Comparison of ENCODE assay signal across 18 cellular contexts in the genomic region with DNA sequence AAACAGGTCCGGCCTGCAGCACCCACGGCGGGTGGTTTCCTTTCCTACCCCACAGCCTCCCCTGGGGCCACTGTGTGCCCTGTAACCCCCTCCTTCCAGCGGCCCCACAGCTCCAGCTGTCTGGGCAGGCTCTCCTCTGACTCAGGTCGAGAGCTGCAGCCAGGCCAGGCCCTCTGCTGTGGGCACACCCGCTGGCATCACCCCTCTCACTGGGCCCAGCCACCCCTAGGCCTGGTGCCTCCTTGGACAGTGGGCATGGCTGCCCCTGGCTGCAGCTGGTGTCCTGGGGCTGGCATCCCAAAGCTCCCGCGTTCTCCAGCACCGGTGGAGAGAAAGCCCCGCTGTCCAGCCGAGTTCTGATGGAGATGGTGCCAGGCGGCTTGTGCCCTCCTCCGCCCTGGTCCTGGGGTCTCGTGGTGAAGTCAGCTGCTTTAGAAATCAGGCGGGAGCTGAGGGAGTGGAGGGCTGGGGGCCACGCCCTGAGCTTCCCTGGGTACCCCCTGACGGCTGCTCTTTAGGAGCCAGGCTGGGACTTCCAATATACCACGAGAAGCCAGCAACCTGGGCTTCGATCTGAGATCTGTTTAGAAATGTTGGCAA.
DNase-seq lines count a peak whose midpoint lies in the region; ATAC-seq and TF ChIP-seq lines count a peak whose summit lies in the region.
"Had no signal": no experiment of that assay in that cellular context is flagged by ENCODE, and none has a peak within 500 bp of the region (broad histone marks: within the 10 kb centered on the region; RNA-seq: fewer than 3 reads in every experiment).

No MANE protein-coding gene starts in this region.

- no peak overlapping the region for H3T11ph ChIP-seq in H9 (ENCODE audit: low read length)

- no peaks in the 10 kb centered on the region for H3K9me3 ChIP-seq in H9 (ENCODE audit: control insufficient read depth, low read depth, low read length)

- H2AFZ ChIP-seq in H9 (ENCODE audit: low read length): no peak overlapping the region

- H3K79me2 ChIP-seq in H9 (ENCODE audit: insufficient read depth, low read length): no peaks in the 10 kb centered on the region

- DNase-seq in activated CD8-positive, alpha-beta memory T cell treated with anti-CD3 and anti-CD28 coated beads for 24 hours: peak; percentile 44
- DNase-seq in activated CD8-positive, alpha-beta memory T cell treated with anti-CD3 and anti-CD28 coated beads, Interleukin-2, amount 50 U/mL, for 4 hours: no peak
- DNase-seq in H9: peak; percentile 8
- DNase-seq in islet precursor cell: peak; percentile 43
- DNase-seq in posterior vena cava (ENCODE audit: low spot score): peak; percentile 66
- no peak for DNase-seq in putamen (ENCODE audit: low spot score)
- DNase-seq in T-helper 2 cell treated with Interferon-gamma antibody and Interleukin-4, amounts not matched to agents 5 μg/mL and 100 μg/mL, for 36 hours (ENCODE audit: low spot score): no peak
- DNase-seq: CD4-positive, alpha-beta memory T cell; GOT3; KBM-7; NCI-H1417 treated with DMSO at 0.1 percent for 48 hours; NCI-H2029; NCI-H345; NCI-H526; PC-3; RPMI8226 had no signal

- no peaks in the 10 kb centered on the region for H3K23me2 ChIP-seq in H9 (ENCODE audit: insufficient read length, low read depth, low read length, poor library complexity, severe bottlenecking)

- no peak overlapping the region for H2BK20ac ChIP-seq in H9 (ENCODE audit: low read depth, low read length, poor library complexity, severe bottlenecking)

- no peak overlapping the region for H4K91ac ChIP-seq in H9 (ENCODE audit: insufficient read length, low read depth, low read length)

- ATAC-seq in HG02610 (IDR thresholded peaks at IDR 0.05; ENCODE audit: unreplicated experiment): no peak
- ATAC-seq: PC-3 had no signal

- H3K27ac Mint-ChIP-seq in H9: no peak overlapping the region
- H3K27ac Mint-ChIP-seq in T-helper 2 cell treated with Interferon-gamma antibody and Interleukin-4, amounts not matched to agents 5 μg/mL and 100 μg/mL, for 36 hours: no peak overlapping the region
- H3K27ac Mint-ChIP-seq: CD4-positive, alpha-beta memory T cell had no signal

- H3K23ac ChIP-seq in H9 (ENCODE audit: insufficient read length, low read depth, low read length): no peak overlapping the region

- H3K9me3 Mint-ChIP-seq in H9: no peaks in the 10 kb centered on the region; a peak in 1 of 5 replicates
- peaks cover 6% of the 10 kb centered on the region for H3K9me3 Mint-ChIP-seq in T-helper 2 cell treated with Interferon-gamma antibody and Interleukin-4, amounts not matched to agents 5 μg/mL and 100 μg/mL, for 36 hours

- H3K4me2 ChIP-seq in H9 (ENCODE audit: insufficient read depth, insufficient read length, low read length): no peak overlapping the region

- 0 out of 2 replicates have a peak overlapping the region, but pooled peaks have one; percentile 25 for H3K14ac ChIP-seq in H9 (ENCODE audit: insufficient read depth, low read length)

- H3K27me3 ChIP-seq in H9 (ENCODE audit: insufficient read depth, low read length): no peaks in the 10 kb centered on the region

- no peak overlapping the region for H3K56ac ChIP-seq in H9 (ENCODE audit: insufficient read length, low read depth, low read length)

- H3K36me3 Mint-ChIP-seq in H9 (ENCODE audit: insufficient read depth in 1 of 3, low read depth in 3 of 3): no peaks in the 10 kb centered on the region
- H3K36me3 Mint-ChIP-seq in T-helper 2 cell treated with Interferon-gamma antibody and Interleukin-4, amounts not matched to agents 5 μg/mL and 100 μg/mL, for 36 hours (ENCODE audit: low read depth): no peaks in the 10 kb centered on the region
- H3K36me3 Mint-ChIP-seq: CD4-positive, alpha-beta memory T cell had no signal

- H2BK15ac ChIP-seq in H9 (ENCODE audit: low read depth, low read length): no peak overlapping the region

- H2BK12ac ChIP-seq in H9 (ENCODE audit: insufficient read length, low read depth, low read length): no peak overlapping the region

- H4K20me1 ChIP-seq in H9 (ENCODE audit: control insufficient read depth, insufficient read depth, insufficient read length): no peaks in the 10 kb centered on the region

- no CpG with 5 or more reads among the region's 19 CpGs for WGBS in H9 (ENCODE audit: extremely low coverage, insufficient read length, low lambda C conversion rate)

- H2BK5ac ChIP-seq in H9 (ENCODE audit: insufficient read length, low read length): no peak overlapping the region

- H3K27me3 Mint-ChIP-seq in H9 (ENCODE audit: low read depth): peaks cover 7% of the 10 kb centered on the region
- H3K27me3 Mint-ChIP-seq in T-helper 2 cell treated with Interferon-gamma antibody and Interleukin-4, amounts not matched to agents 5 μg/mL and 100 μg/mL, for 36 hours (ENCODE audit: low read depth): peaks cover 7% of the 10 kb centered on the region

- intact Hi-C loops in posterior vena cava (cut with DNase I): no loop called here

- H4K8ac ChIP-seq in H9 (replicated peaks; ENCODE audit: insufficient read length, low read depth, low read length): no peak overlapping the region

- no peak overlapping the region for H2BK120ac ChIP-seq in H9 (ENCODE audit: low read depth, low read length, poor library complexity, severe bottlenecking)

- H3K4me3 Mint-ChIP-seq in H9: no peak overlapping the region
- H3K4me3 Mint-ChIP-seq in T-helper 2 cell treated with Interferon-gamma antibody and Interleukin-4, amounts not matched to agents 5 μg/mL and 100 μg/mL, for 36 hours: no peak overlapping the region
- H3K4me3 Mint-ChIP-seq: CD4-positive, alpha-beta memory T cell had no signal

- no peaks in the 10 kb centered on the region for H3K4me1 Mint-ChIP-seq in H9
- H3K4me1 Mint-ChIP-seq in T-helper 2 cell treated with Interferon-gamma antibody and Interleukin-4, amounts not matched to agents 5 μg/mL and 100 μg/mL, for 36 hours (ENCODE audit: low read depth): no peaks in the 10 kb centered on the region

- no peaks in the 10 kb centered on the region for H3K79me1 ChIP-seq in H9 (ENCODE audit: insufficient read depth, low read depth, low read length, poor library complexity, severe bottlenecking)

- H4K5ac ChIP-seq in H9 (ENCODE audit: insufficient read length, low read depth, low read length): no peak overlapping the region

- H3K9ac ChIP-seq in H9 (ENCODE audit: extremely low read depth, insufficient read length, low read length): no peak overlapping the region

- no peak overlapping the region for H3K27ac ChIP-seq in H9 (ENCODE audit: insufficient read length, low read depth, low read length)
- H3K27ac ChIP-seq: 22Rv1 had no signal

- no peak overlapping the region for H3K4ac ChIP-seq in H9 (ENCODE audit: low read depth, low read length)

- no peaks in the 10 kb centered on the region for H3K4me1 ChIP-seq in H9 (ENCODE audit: insufficient read depth, low read length)

- TF ChIP-seq CTCF in H9 (conservative IDR thresholded peaks at IDR 0.05): no peak

- H3K18ac ChIP-seq in H9 (ENCODE audit: insufficient read length, low read depth, low read length): no peak overlapping the region

- no peak overlapping the region for H2AK5ac ChIP-seq in H9 (ENCODE audit: insufficient read length, low read length)

Comparison
In these comparisons a context has a peak if more than half of its experiments do, and no peak if none do; other contexts are left out.
1. DNase-seq: peak in activated CD8-positive, alpha-beta memory T cell treated with anti-CD3 and anti-CD28 coated beads for 24 hours (single experiment), H9 (single experiment), islet precursor cell (single experiment) and posterior vena cava (single experiment); none in activated CD8-positive, alpha-beta memory T cell treated with anti-CD3 and anti-CD28 coated beads, Interleukin-2, amount 50 U/mL, for 4 hours (single experiment), putamen (single experiment) and T-helper 2 cell treated with Interferon-gamma antibody and Interleukin-4, amounts not matched to agents 5 μg/mL and 100 μg/mL, for 36 hours (single experiment).